In the genomic region with DNA sequence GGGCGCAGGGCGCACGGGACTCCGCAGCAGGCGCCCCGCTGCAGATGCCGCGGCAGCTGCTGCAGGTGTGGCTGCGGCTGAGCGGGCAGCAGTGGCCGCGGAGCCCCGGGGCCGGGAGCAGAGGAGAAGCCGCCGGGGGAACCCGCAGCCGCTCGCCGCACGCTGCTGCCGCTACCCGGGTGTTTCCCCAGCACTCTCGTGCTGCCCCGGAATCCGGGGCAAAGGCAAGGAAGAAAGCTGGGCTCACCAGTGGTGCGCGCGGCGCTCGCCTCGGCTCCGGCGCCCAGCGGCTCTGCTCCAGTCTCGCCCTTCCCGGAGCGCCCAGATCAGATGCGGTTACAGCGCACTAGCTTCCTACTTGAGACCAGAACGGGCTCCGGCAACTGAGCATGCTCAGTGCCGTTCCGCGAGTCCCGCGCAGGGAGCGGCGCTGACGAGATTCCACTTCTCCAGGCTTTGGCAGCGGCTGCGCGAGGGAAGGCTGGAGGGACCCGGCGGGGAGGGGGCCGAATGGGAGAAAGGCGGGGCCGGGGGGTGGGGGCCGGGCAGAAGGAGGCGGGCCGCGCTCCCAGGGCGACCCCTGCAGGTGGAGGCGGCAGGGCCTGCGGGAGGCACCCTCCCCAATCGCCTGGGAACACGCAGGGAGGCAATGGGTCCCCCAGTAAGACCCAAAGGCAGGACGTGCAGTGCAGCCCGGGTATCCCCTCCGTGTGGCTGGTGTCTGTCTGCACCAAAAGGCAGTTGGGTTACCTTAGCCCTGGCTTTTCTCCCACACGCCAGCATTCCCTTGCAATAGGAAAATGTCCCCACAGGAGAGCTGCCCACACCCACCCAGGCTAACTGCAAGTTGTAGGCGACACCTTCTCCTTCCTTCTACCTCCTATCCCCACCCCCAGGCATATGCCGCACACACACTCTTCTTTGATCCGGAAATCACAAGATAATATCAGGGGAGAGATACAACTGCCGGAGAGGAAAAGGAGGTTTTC, we compare ENCODE assay signal across 8 cellular contexts. TPM values are rescaled to one million over a fixed set of nuclear protein-coding genes. Genes with fewer than 3 reads are reported as not detected.
DNase-seq lines count a peak whose midpoint lies in the region; ATAC-seq, FAIRE-seq and TF ChIP-seq lines count a peak whose summit lies in the region.

APBB2 (minus strand) TSS at position 385 of the 989 bp plus-strand sequence. CDS start 181,288 bp downstream, outside the sequence.

- peak within 1 kb of the TSS; percentile 48 for H3K4me3 ChIP-seq in CD8-positive, alpha-beta T cell (ENCODE audit: low read depth, low read length)
- peak within 1 kb of the TSS; percentile 85 to 96 (median 86) for H3K4me3 ChIP-seq in endothelial cell of umbilical vein (replicated peaks in 1 of 3; ENCODE audit: insufficient read depth in 1 of 3, low read depth in 1 of 3, low read length in 3 of 3)

- peaks cover 48% of the 10 kb centered on the region for H3K79me2 ChIP-seq in endothelial cell of umbilical vein (ENCODE audit: control insufficient read depth, insufficient read depth, low read length)

- H3K9ac ChIP-seq in endothelial cell of umbilical vein (replicated peaks; ENCODE audit: extremely low read depth, insufficient read depth, low read length) = peak within 1 kb of the TSS; percentile 93

- H3K4me1 ChIP-seq in CD8-positive, alpha-beta T cell (ENCODE audit: insufficient read depth, low read length) = no peaks in the 10 kb centered on the region
- H3K4me1 ChIP-seq in endothelial cell of umbilical vein (ENCODE audit: control insufficient read depth, extremely low read depth, insufficient read depth, low read length) = peaks cover 36% of the 10 kb centered on the region

- H4K20me1 ChIP-seq in endothelial cell of umbilical vein (replicated peaks; ENCODE audit: control insufficient read depth, extremely low read depth, insufficient read depth, low read length) = no peaks in the 10 kb centered on the region

- H3K27ac ChIP-seq in CD8-positive, alpha-beta T cell (ENCODE audit: low read depth, low read length) = no peak within 1 kb of the TSS
- H3K27ac ChIP-seq in endothelial cell of umbilical vein (ENCODE audit: insufficient read depth, low read depth, low read length) = peak within 1 kb of the TSS; percentile 49

- H3K27me3 ChIP-seq in CD8-positive, alpha-beta T cell (ENCODE audit: insufficient read depth, low read length) = no peaks in the 10 kb centered on the region
- no peaks in the 10 kb centered on the region for H3K27me3 ChIP-seq in endothelial cell of umbilical vein (ENCODE audit: control insufficient read depth in 2 of 2, insufficient read depth in 2 of 2, low read length in 2 of 2)

- no peak for TF ChIP-seq CTCF in CD8-positive, alpha-beta T cell (IDR thresholded peaks at IDR 0.05)
- peak; percentile 52 to 83 for TF ChIP-seq CTCF in endothelial cell of umbilical vein (IDR thresholded peaks at IDR 0.05; ENCODE audit: extremely low read depth in 1 of 2, insufficient read depth in 1 of 2, low read depth in 1 of 2, low read length in 2 of 2)

- CTCF ChIA-PET in CD8-positive, alpha-beta T cell (lab: Charles Lee) = no interaction called here
- CTCF ChIA-PET in endothelial cell of umbilical vein (lab: Charles Lee) = interaction anchor here (0.6 to 7.5 kb wide), 66 partner anchors 9 to 317 kb away, joined by 3 to 179 read pairs (median 4); partner anchors contain the start of gene UCHL1

- H3K36me3 Mint-ChIP-seq in CD8-positive, alpha-beta T cell = no peaks in the 10 kb centered on the region
- no peaks in the 10 kb centered on the region for H3K36me3 Mint-ChIP-seq in stimulated activated effector memory CD8-positive, alpha-beta T cell treated with anti-CD3 and anti-CD28 coated beads, Interleukin-12 subunit alpha, Interleukin-12 subunit beta, amount 100 ng/mL, for 72 hours

- no peaks in the 10 kb centered on the region for H3K9me3 ChIP-seq in CD8-positive, alpha-beta T cell (ENCODE audit: low read length)
- H3K9me3 ChIP-seq in endothelial cell of umbilical vein (replicated peaks; ENCODE audit: control insufficient read depth, insufficient read depth, low read length) = no peaks in the 10 kb centered on the region

- TSS peak; percentile 16 for BruUV-seq in endothelial cell of umbilical vein (replicated peaks; lab: Mats Ljungman, UMichigan)

- H3K4me3 Mint-ChIP-seq in CD8-positive, alpha-beta T cell = peak within 1 kb of the TSS; percentile 61
- peak within 1 kb of the TSS; percentile 38 for H3K4me3 Mint-ChIP-seq in stimulated activated effector memory CD8-positive, alpha-beta T cell treated with anti-CD3 and anti-CD28 coated beads, Interleukin-12 subunit alpha, Interleukin-12 subunit beta, amount 100 ng/mL, for 72 hours

- POLR2A ChIA-PET in CD8-positive, alpha-beta T cell (lab: Charles Lee) = no interaction called here
- POLR2A ChIA-PET in endothelial cell of umbilical vein (lab: Charles Lee) = interaction anchor here (0.6 to 1.7 kb wide), 8 partner anchors 9 to 61 kb away, joined by 3 to 7 read pairs (median 3); partner anchors contain the start of gene UCHL1

- intact Hi-C loops in CD8-positive, alpha-beta T cell (cut with DNase I, micrococcal nuclease) = no loop called here
- intact Hi-C loops in endothelial cell of umbilical vein (cut with micrococcal nuclease) = loop anchor here (1.0 to 5.0 kb wide), 7 partner anchors 43 to 306 kb away; partner anchors contain the start of gene UCHL1

- TF ChIP-seq POLR2A in endothelial cell of umbilical vein (IDR thresholded peaks at IDR 0.05; ENCODE audit: low read depth, low read length) = peak; percentile 93

- H3K36me3 ChIP-seq in CD8-positive, alpha-beta T cell (ENCODE audit: insufficient read depth, low read length) = no peaks in the 10 kb centered on the region
- no peaks in the 10 kb centered on the region for H3K36me3 ChIP-seq in endothelial cell of umbilical vein (ENCODE audit: control insufficient read depth in 2 of 2, extremely low read depth in 1 of 2, insufficient read depth in 2 of 2, low read length in 2 of 2)

- peaks cover 60% of the 10 kb centered on the region for H3K27me3 Mint-ChIP-seq in CD8-positive, alpha-beta T cell (ENCODE audit: low read depth)

- no peak for ATAC-seq in CD8-positive, alpha-beta T cell
- peak; percentile 61 for ATAC-seq in HG03432 (IDR thresholded peaks at IDR 0.05; ENCODE audit: unreplicated experiment)
- ATAC-seq in stimulated activated effector memory CD8-positive, alpha-beta T cell treated with anti-CD3 and anti-CD28 coated beads, Interleukin-12 subunit alpha, Interleukin-12 subunit beta, amount 100 ng/mL, for 72 hours = peak; percentile 65

- peaks cover 19% of the 10 kb centered on the region for H3K4me1 Mint-ChIP-seq in CD8-positive, alpha-beta T cell (ENCODE audit: low read depth)
- H3K4me1 Mint-ChIP-seq in stimulated activated effector memory CD8-positive, alpha-beta T cell treated with anti-CD3 and anti-CD28 coated beads, Interleukin-12 subunit alpha, Interleukin-12 subunit beta, amount 100 ng/mL, for 72 hours = peaks cover 6% of the 10 kb centered on the region

- no peaks in the 10 kb centered on the region for H3K9me3 Mint-ChIP-seq in CD8-positive, alpha-beta T cell
- no peaks in the 10 kb centered on the region for H3K9me3 Mint-ChIP-seq in stimulated activated effector memory CD8-positive, alpha-beta T cell treated with anti-CD3 and anti-CD28 coated beads, Interleukin-12 subunit alpha, Interleukin-12 subunit beta, amount 100 ng/mL, for 72 hours

- dilution Hi-C loops in endothelial cell of umbilical vein (cut with MboI; ENCODE audit: extremely low pct_ligation_motif_present, low sequenced_read_pairs) = loop anchor here (25.0 kb wide), 1 partner anchor 277 kb away; no protein-coding TSS in a partner anchor

- FAIRE-seq in endothelial cell of umbilical vein (lab: Jason Lieb, UNC) = peak; percentile 85

- H3K27ac Mint-ChIP-seq in CD8-positive, alpha-beta T cell = no peak within 1 kb of the TSS
- H3K27ac Mint-ChIP-seq in stimulated activated effector memory CD8-positive, alpha-beta T cell treated with anti-CD3 and anti-CD28 coated beads, Interleukin-12 subunit alpha, Interleukin-12 subunit beta, amount 100 ng/mL, for 72 hours = no peak within 1 kb of the TSS

- no peaks in the 10 kb centered on the region for H3K9me1 ChIP-seq in endothelial cell of umbilical vein (replicated peaks; ENCODE audit: control insufficient read depth, extremely low read depth, insufficient read depth, low read length)

- peak in 1 of 7 experiments; percentile 20 for DNase-seq in CD8-positive, alpha-beta T cell
- DNase-seq in GM19240 (ENCODE audit: insufficient read length, low spot score) = peak; percentile 51
- DNase-seq in NCI-H446 (lab: John Stamatoyannopoulos, UW) = peak; percentile 82 to 93
- DNase-seq in activated CD4-positive, alpha-beta T cell treated with anti-CD3 and anti-CD28 coated beads, Interleukin-2, amount 50 U/mL, for 4 hours = peak; percentile 6 to 7
- peak; percentile 98 for DNase-seq in endothelial cell of umbilical vein (ENCODE audit: low read depth, low spot score)
- peak; percentile 97 for DNase-seq in mesenteric fat pad (ENCODE audit: low spot score)
- peak in 1 of 2 donors; percentile 64 for DNase-seq in stimulated activated effector memory CD8-positive, alpha-beta T cell treated with anti-CD3 and anti-CD28 coated beads, Interleukin-12 subunit alpha, Interleukin-12 subunit beta, amount 100 ng/mL, for 72 hours (ENCODE audit: low spot score in 2 of 2)

- H3K4me2 ChIP-seq in endothelial cell of umbilical vein (ENCODE audit: insufficient read depth, low read length) = peak within 1 kb of the TSS; percentile 95

- peak within 1 kb of the TSS; percentile 33 for H2AFZ ChIP-seq in endothelial cell of umbilical vein (ENCODE audit: low read depth, low read length)

TF ChIP-seq in endothelial cell of umbilical vein, 7 proteins besides CTCF, POLR2A, EP300 and RAD21:
- TF ChIP-seq FOS (IDR thresholded peaks at IDR 0.05; ENCODE audit: borderline replicate concordance, insufficient read depth, low read length) (no peak), POLR2AphosphoS5 (IDR thresholded peaks at IDR 0.05; ENCODE audit: insufficient read depth, low read depth, low read length) (peak; percentile 91), MAX (IDR thresholded peaks at IDR 0.05; ENCODE audit: insufficient read depth, insufficient read length) (peak; percentile 14)

RNA-seq across cellular contexts. Expression of gene APBB2, which starts in this region (rescaled TPM):
- total RNA-seq in CD8-positive, alpha-beta T cell = under 1 TPM in 1 of 2 experiments, not detected in 1; 0.33 TPM
- total RNA-seq in endothelial cell of umbilical vein (124 and 162 TPM in 2 replicates), mesenteric fat pad (121 TPM)
- 66.7 and 79.8 TPM in 2 replicates for polyA plus RNA-seq in endothelial cell of umbilical vein
- polyA plus RNA-seq in endothelial cell of umbilical vein (2011; cell fraction: cytosol; rRNA removed) = 76.8 and 80.8 TPM in 2 replicates
- 189 and 206 TPM in 2 replicates for polyA plus RNA-seq in endothelial cell of umbilical vein (2011; cell fraction: nucleus; rRNA removed)
- 103 and 128 TPM in 2 replicates for polyA plus RNA-seq in endothelial cell of umbilical vein (2012)
- polyA minus RNA-seq in endothelial cell of umbilical vein = 174 and 191 TPM in 2 replicates
- 6.2 TPM for polyA minus RNA-seq in endothelial cell of umbilical vein (2011; cell fraction: cytosol; rRNA and poly(A)+ RNA removed)
- polyA minus RNA-seq in endothelial cell of umbilical vein (2011; cell fraction: nucleus; rRNA and poly(A)+ RNA removed) = 240 and 313 TPM in 2 replicates

Comparison
In these comparisons a context has a peak if more than half of its experiments do, and no peak if none do; other contexts are left out.
1. RNA of gene APBB2 (total RNA-seq): 124 to 162 TPM in endothelial cell of umbilical vein and 121 TPM in mesenteric fat pad (single experiment); 0.33 TPM in CD8-positive, alpha-beta T cell; every median in the first group is over 10 times any median in the second.